8 cellular contexts compared by ENCODE assay signal in genomic region chr1:53328490-53329182, GRCh38. TPM values are rescaled to one million over a fixed set of nuclear protein-coding genes. Genes with fewer than 3 reads are reported as not detected.
DNase-seq lines count a peak whose midpoint lies in the region; ATAC-seq and TF ChIP-seq lines count a peak whose summit lies in the region.

No MANE protein-coding gene starts in this region.

- WGBS in GM23248 (ENCODE audit: low coverage in 1 of 2, low lambda C conversion rate in 2 of 2, missing lambda C conversion rate in 2 of 2), 2 experiments = 89 to 90% methylated on average over 16 to 29 of the region's 29 CpGs

- peak overlapping the region; percentile 65 for H3K9ac ChIP-seq in GM23248
- H3K9ac ChIP-seq in neural progenitor cell = no peak overlapping the region

- H3K4me3 ChIP-seq in GM23248 (peak overlapping the region; percentile 59), Panc1 (ENCODE audit: low read depth in 2 of 2, low read length in 2 of 2) (peak overlapping the region; percentile 38 to 58; a peak in 3 of 4 replicates), neural progenitor cell (peak overlapping the region; percentile 70)

- H3K9me2 ChIP-seq in GM23248 (ENCODE audit: insufficient read depth) = no peaks in the 10 kb centered on the region

- H2AFZ ChIP-seq in GM23248 = peak overlapping the region; percentile 87
- peak overlapping the region; percentile 98 for H2AFZ ChIP-seq in neural progenitor cell (replicated peaks)

- CTCF ChIA-PET in Panc1 (lab: Charles Lee) = no interaction called here

- H3K27ac ChIP-seq in GM23248 (no peak overlapping the region), Panc1 (ENCODE audit: low read length) (no peak overlapping the region; the same call in 1 of the 2 replicates), neural progenitor cell (no peak overlapping the region)

- H3F3A ChIP-seq in GM23248 (ENCODE audit: insufficient read depth) (peaks cover 9% of the 10 kb centered on the region; the same call in 1 of the 2 replicates), neural progenitor cell (ENCODE audit: low read depth) (peaks cover 19% of the 10 kb centered on the region)

- H3K79me2 ChIP-seq in GM23248 (ENCODE audit: insufficient read depth) = no peaks in the 10 kb centered on the region
- peaks cover 30% of the 10 kb centered on the region for H3K79me2 ChIP-seq in neural progenitor cell (ENCODE audit: low read depth)

- POLR2A ChIA-PET in Panc1 (lab: Charles Lee) = interaction anchor here (0.6 kb wide), 1 partner anchor 717 kb away, joined by 4 read pairs; no protein-coding TSS in a partner anchor

- H3K27ac Mint-ChIP-seq in neural progenitor cell = peak overlapping the region; percentile 81

- H3K4me2 ChIP-seq in GM23248 (ENCODE audit: unreplicated experiment) (no peak overlapping the region), neural progenitor cell (peak overlapping the region; percentile 97)

- intact Hi-C loops in Panc1 (cut with micrococcal nuclease; ENCODE audit: unreplicated experiment) = no loop called here

- H3K4me1 ChIP-seq in GM23248 (ENCODE audit: insufficient read depth) (peaks cover 5% of the 10 kb centered on the region; the same call in 1 of the 2 replicates), Panc1 (ENCODE audit: control insufficient read depth, insufficient read depth, low read length) (peaks cover 8% of the 10 kb centered on the region), neural progenitor cell (peaks cover 11% of the 10 kb centered on the region)

- H3K4me3 Mint-ChIP-seq in neural progenitor cell = peak overlapping the region; percentile 92

- no peaks in the 10 kb centered on the region for H3K9me3 Mint-ChIP-seq in neural progenitor cell

- H3K9me3 ChIP-seq in GM23248 (ENCODE audit: low read depth) = no peaks in the 10 kb centered on the region
- no peaks in the 10 kb centered on the region for H3K9me3 ChIP-seq in Panc1 (ENCODE audit: control insufficient read depth, insufficient read depth, low read depth, low read length)
- H3K9me3 ChIP-seq in neural progenitor cell (ENCODE audit: low read depth) = no peaks in the 10 kb centered on the region

- H3K36me3 Mint-ChIP-seq in neural progenitor cell = peaks cover 6% of the 10 kb centered on the region

- no peak for DNase-seq in GM23248
- no peak for DNase-seq in Panc1 (ENCODE audit: low read depth, low spot score)
- DNase-seq in effector CD4-positive, alpha-beta T cell = peak; percentile 2
- DNase-seq in neural progenitor cell (ENCODE audit: low spot score) = peak; percentile 72
- DNase-seq in NCI-H526 treated with DMSO at 0.1 percent for 48 hours (lab: John Stamatoyannopoulos, UW) = no peak
- no peak for DNase-seq in putamen (ENCODE audit: low spot score)
- no peak for DNase-seq in glomerular visceral epithelial cell (ENCODE audit: extremely low spot score)

- ATAC-seq in Panc1 = no peak
- no peak for ATAC-seq in GM21528 (IDR thresholded peaks at IDR 0.05; ENCODE audit: low FRiP score, unreplicated experiment)

- TF ChIP-seq CTCF in Panc1 (IDR thresholded peaks at IDR 0.05) (no peak), neural progenitor cell (IDR thresholded peaks at IDR 0.05) (peak; percentile 58)

- in situ Hi-C loops in GM23248 (cut with MboI) (no loop called here), Panc1 (cut with HindIII; ENCODE audit: low pct_unique_long_range_greater_than_20kb, low sequenced_read_pairs) (no loop called here)

- BruUV-seq in Panc1 (replicated peaks; lab: Mats Ljungman, UMichigan) = no TSS peak

- no peaks in the 10 kb centered on the region for H3K36me3 ChIP-seq in GM23248 (ENCODE audit: low read depth)
- no peaks in the 10 kb centered on the region for H3K36me3 ChIP-seq in Panc1 (ENCODE audit: control insufficient read depth, insufficient read depth, low read length)
- H3K36me3 ChIP-seq in neural progenitor cell = no peaks in the 10 kb centered on the region

- no peaks in the 10 kb centered on the region for H4K20me1 ChIP-seq in GM23248 (ENCODE audit: insufficient read depth)
- H4K20me1 ChIP-seq in neural progenitor cell (ENCODE audit: low read depth) = peaks cover 14% of the 10 kb centered on the region

- peaks cover 10% of the 10 kb centered on the region for H3K27me3 Mint-ChIP-seq in neural progenitor cell (ENCODE audit: insufficient read depth, low read depth)

- H3K4me1 Mint-ChIP-seq in neural progenitor cell = peaks cover 25% of the 10 kb centered on the region

- H3K27me3 ChIP-seq in GM23248 (replicated peaks; ENCODE audit: insufficient read depth) = no peaks in the 10 kb centered on the region
- H3K27me3 ChIP-seq in Panc1 (ENCODE audit: control insufficient read depth, insufficient read depth, low read length) = no peaks in the 10 kb centered on the region
- no peaks in the 10 kb centered on the region for H3K27me3 ChIP-seq in neural progenitor cell

RNA-seq across cellular contexts. Expression of gene LRP8, which starts 0.8 kb away (rescaled TPM):
- 6.3 and 8.9 TPM in 2 replicates for total RNA-seq in GM23248 (2014; rRNA removed; shearing (Covaris generic))
- 1.3 TPM in 2 replicates for polyA plus RNA-seq in GM23248 (2016; fragmentation: Nextera tagmentation; extraction: Ambion mirVana)
- 28.6 TPM for total RNA-seq in Panc1 (2021; ENCODE audit: unreplicated experiment)
- polyA plus RNA-seq in Panc1 (2012; ENCODE audit: insufficient read length) = 24.2 TPM
- 15.6 and 25.7 TPM in 2 replicates for total RNA-seq in neural progenitor cell (ENCODE audit: low replicate concordance)

Comparison
In these comparisons a context has a peak if more than half of its experiments do, and no peak if none do; other contexts are left out.
1. DNase-seq: peak in effector CD4-positive, alpha-beta T cell (single experiment) and neural progenitor cell (single experiment); none in GM23248 (single experiment), Panc1 (single experiment), NCI-H526 treated with DMSO at 0.1 percent for 48 hours (single experiment), putamen (single experiment) and glomerular visceral epithelial cell (single experiment).
2. Peak in every context shown above with its lines, with median percentiles within 50 percentile points of each other: H3K4me3 ChIP-seq.